ENCODE assay signal across 24 cellular contexts in genomic region chr9:19985081-19985480, GRCh38.
"Had no signal": no experiment of that assay in that cellular context is flagged by ENCODE, and none has a peak within 500 bp of the region (broad histone marks: within the 10 kb centered on the region; RNA-seq: fewer than 3 reads in every experiment).

No MANE protein-coding gene starts in this region.

- H3K27me3 ChIP-seq: gastroesophageal sphincter, heart right ventricle, thyroid gland, upper lobe of right lung had no signal

- H3K36me3 Mint-ChIP-seq: natural killer cell treated with Interleukin-12 subunit alpha and Interleukin-12 subunit beta and Interleukin-15 and Interleukin-18, amount 100 ng/mL, for 72 hours had no signal

- H3K27ac ChIP-seq: gastroesophageal sphincter, heart right ventricle, prostate gland, thyroid gland, upper lobe of right lung had no signal

- H3K27me3 Mint-ChIP-seq: activated B cell treated with CpG ODN at 0.5 μM for 24 hours; activated naive CD8-positive, alpha-beta T cell; central memory CD8-positive, alpha-beta T cell had no signal

- H3K4me1 ChIP-seq: gastroesophageal sphincter, heart right ventricle, prostate gland, upper lobe of right lung had no signal

- DNase-seq: activated B cell treated with CpG ODN at 0.5 μM for 24 hours; activated CD4-positive, alpha-beta T cell treated with anti-CD3 and anti-CD28 coated beads for 36 hours; activated CD4-positive, alpha-beta T cell treated with anti-CD3 and anti-CD28 coated beads, Interleukin-2, amount 50 U/mL, for 4 hours; activated CD8-positive, alpha-beta memory T cell treated with anti-CD3 and anti-CD28 coated beads for 24 hours; activated CD8-positive, alpha-beta memory T cell treated with anti-CD3 and anti-CD28 coated beads, Interleukin-2, amount 50 U/mL, for 4 hours; activated naive CD4-positive, alpha-beta T cell; activated T-cell treated with anti-CD3 and anti-CD28 coated beads, Interleukin-2, amount 50 U/mL, for 4 hours; effector memory CD8-positive, alpha-beta T cell; heart right ventricle; islet precursor cell; left cardiac atrium; midbrain; stimulated activated CD4-positive, alpha-beta T cell treated with anti-CD3 and anti-CD28 coated beads, Interleukin-4, amount 100 ng/mL, for 24 hours; stimulated activated naive CD4-positive, alpha-beta T cell treated with Interleukin-2 at 50 U/mL for 16 hours; T1000; thyroid gland; upper lobe of right lung had no signal

- H3K36me3 ChIP-seq: gastroesophageal sphincter, heart right ventricle, prostate gland, thyroid gland, upper lobe of right lung had no signal

- H3K4me3 ChIP-seq: gastroesophageal sphincter, heart right ventricle, prostate gland, thyroid gland, upper lobe of right lung had no signal

- ATAC-seq: activated CD4-positive, alpha-beta T cell treated with anti-CD3 and anti-CD28 coated beads for 36 hours; activated T-cell treated with anti-CD3 and anti-CD28 coated beads, Interleukin-2, amount 50 U/mL, for 4 hours; effector memory CD8-positive, alpha-beta T cell; esophagus mucosa; gastroesophageal sphincter; heart right ventricle; left cardiac atrium; natural killer cell treated with Interleukin-12 subunit alpha and Interleukin-12 subunit beta and Interleukin-15 and Interleukin-18, amount 100 ng/mL, for 72 hours; upper lobe of right lung had no signal

- H3K27ac Mint-ChIP-seq: activated B cell treated with CpG ODN at 0.5 μM for 24 hours; activated CD4-positive, alpha-beta T cell treated with anti-CD3 and anti-CD28 coated beads for 36 hours; activated naive CD8-positive, alpha-beta T cell; activated T-helper 2 cell treated with anti-CD3 and anti-CD28 coated beads, Interferon-gamma antibody, Interleukin-2, Interleukin-4, amounts not matched to agents 10 μg/mL and 5 μg/mL and 100 μg/mL, durations not matched to agents 14 hours and 24 hours and 36 hours; effector memory CD8-positive, alpha-beta T cell; natural killer cell treated with Interleukin-12 subunit alpha and Interleukin-12 subunit beta and Interleukin-15 and Interleukin-18, amount 100 ng/mL, for 72 hours had no signal

- H3K4me1 Mint-ChIP-seq: activated B cell treated with CpG ODN at 0.5 μM for 24 hours; activated CD4-positive, alpha-beta T cell treated with anti-CD3 and anti-CD28 coated beads for 36 hours; central memory CD8-positive, alpha-beta T cell had no signal

- H3K9me3 Mint-ChIP-seq: activated B cell treated with CpG ODN at 0.5 μM for 24 hours; activated T-cell treated with anti-CD3 and anti-CD28 coated beads, Interleukin-2, amount 50 U/mL, for 4 hours; activated T-helper 2 cell treated with anti-CD3 and anti-CD28 coated beads, Interferon-gamma antibody, Interleukin-2, Interleukin-4, amounts not matched to agents 10 μg/mL and 5 μg/mL and 100 μg/mL, durations not matched to agents 14 hours and 24 hours and 36 hours; central memory CD8-positive, alpha-beta T cell; effector memory CD8-positive, alpha-beta T cell; natural killer cell treated with Interleukin-12 subunit alpha and Interleukin-12 subunit beta and Interleukin-15 and Interleukin-18, amount 100 ng/mL, for 72 hours had no signal

- H3K9me3 ChIP-seq: gastroesophageal sphincter, prostate gland, thyroid gland, upper lobe of right lung had no signal

- H3K4me3 Mint-ChIP-seq: activated B cell treated with CpG ODN at 0.5 μM for 24 hours; activated CD4-positive, alpha-beta T cell treated with anti-CD3 and anti-CD28 coated beads for 36 hours; activated naive CD8-positive, alpha-beta T cell; activated T-cell treated with anti-CD3 and anti-CD28 coated beads, Interleukin-2, amount 50 U/mL, for 4 hours; central memory CD8-positive, alpha-beta T cell; effector memory CD8-positive, alpha-beta T cell; natural killer cell treated with Interleukin-12 subunit alpha and Interleukin-12 subunit beta and Interleukin-15 and Interleukin-18, amount 100 ng/mL, for 72 hours had no signal
